ENCODE assay signal across 11 cellular contexts in the genomic region with DNA sequence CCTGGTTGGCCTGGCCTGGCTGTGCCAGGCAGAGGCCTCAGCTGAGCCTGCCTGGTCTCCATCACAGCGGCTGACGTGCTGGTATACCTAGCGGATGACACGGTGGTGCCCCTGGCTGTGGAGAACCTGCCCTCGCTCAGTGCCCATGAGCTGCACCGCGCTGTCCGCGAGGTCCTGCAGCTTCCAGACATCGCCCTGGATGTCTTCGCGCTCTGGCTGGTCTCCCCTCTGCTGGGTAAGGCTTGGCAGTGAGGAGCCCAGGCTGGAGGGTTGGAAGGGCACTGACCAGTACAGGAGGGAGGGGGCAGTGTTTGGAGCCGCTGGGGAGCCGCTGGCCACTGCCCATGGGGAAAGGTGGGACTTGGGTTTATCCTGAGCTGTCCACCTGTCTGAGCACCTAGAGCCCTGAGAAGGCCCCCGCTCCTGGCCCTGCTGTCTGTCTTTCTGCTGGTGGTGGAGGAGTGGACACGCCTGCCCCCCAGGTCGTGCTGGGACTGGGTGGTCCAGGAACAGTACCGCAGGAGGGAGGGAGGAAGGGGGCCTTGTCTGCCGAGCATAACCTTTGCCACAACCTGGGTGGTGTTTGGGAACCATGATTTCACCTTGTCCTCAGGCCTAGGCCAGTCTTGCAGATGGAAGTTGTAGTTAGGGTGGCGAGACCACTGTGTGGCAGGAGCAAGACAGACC. TPM values are rescaled to one million over a fixed set of nuclear protein-coding genes. Genes with fewer than 3 reads are reported as not detected.
DNase-seq lines count a peak whose midpoint lies in the region; ATAC-seq and TF ChIP-seq lines count a peak whose summit lies in the region.
"Had no signal": no experiment of that assay in that cellular context is flagged by ENCODE, and none has a peak within 500 bp of the region (broad histone marks: within the 10 kb centered on the region; RNA-seq: fewer than 3 reads in every experiment).

No MANE protein-coding gene starts in this region.

- peak overlapping the region; percentile 81 for H3K56ac ChIP-seq in mesendoderm (ENCODE audit: low read length)

- H3K27ac ChIP-seq in body of pancreas (peak overlapping the region; percentile 25 to 83 (median 67)), mesendoderm (ENCODE audit: low read depth, low read length) (no peak overlapping the region), upper lobe of left lung (peak overlapping the region; percentile 75 to 98 (median 88))

- WGBS in body of pancreas, 2 donors, result 88 to 90% methylated on average over 8 to 20 of the region's 20 CpGs
- no CpG with 5 or more reads among the region's 20 CpGs for WGBS in mesendoderm (ENCODE audit: extremely low coverage, insufficient coverage, low lambda C conversion rate)
- WGBS in upper lobe of left lung, 2 donors, result 83 to 88% methylated on average over 1 to 19 of the region's 20 CpGs

- DNase-seq in activated naive CD8-positive, alpha-beta T cell treated with anti-CD3 and anti-CD28 coated beads, Interleukin-2, amount 50 U/mL, for 24 hours, result no peak
- peak in 1 of 4 donors; percentile 22 for DNase-seq in body of pancreas
- DNase-seq in mesendoderm, result no peak
- DNase-seq in upper lobe of left lung, result peak in 1 of 2 donors; percentile 75
- no peak for DNase-seq in NCI-H446 treated with DMSO at 0.1 percent for 48 hours (lab: John Stamatoyannopoulos, UW)
- DNase-seq in SHP77 treated with DMSO at 0.1 percent for 48 hours (lab: John Stamatoyannopoulos, UW), result no peak
- DNase-seq in occipital lobe (lab: John Stamatoyannopoulos, UW), result no peak
- DNase-seq: cerebellar nuclear complex; NCI-H748 treated with DMSO at 0.1 percent for 48 hours; stimulated activated CD4-positive, alpha-beta T cell treated with anti-CD3 and anti-CD28 coated beads, Interleukin-12 subunit alpha, Interleukin-12 subunit beta, amount 100 ng/mL, for 4 hours had no signal

- H3K27me3 Mint-ChIP-seq in activated naive CD8-positive, alpha-beta T cell, result no peaks in the 10 kb centered on the region
- H3K27me3 Mint-ChIP-seq in activated naive CD8-positive, alpha-beta T cell treated with anti-CD3 and anti-CD28 coated beads, Interleukin-2, amount 50 U/mL, for 24 hours, result no peaks in the 10 kb centered on the region

- TF ChIP-seq POLR2A in body of pancreas (IDR thresholded peaks at IDR 0.05), result no peak
- no peak for TF ChIP-seq POLR2A in upper lobe of left lung (IDR thresholded peaks at IDR 0.05)

- H3K36me3 ChIP-seq in body of pancreas (replicated peaks in 1 of 2; ENCODE audit: insufficient read depth in 1 of 2, low read depth in 2 of 2) (no peaks in the 10 kb centered on the region), mesendoderm (ENCODE audit: control insufficient read depth, insufficient read depth, low read length) (no peaks in the 10 kb centered on the region), upper lobe of left lung (peaks cover 0 to 44% (median 23%) of the 10 kb centered on the region in 4 donors)

- TF ChIP-seq CTCF in body of pancreas (IDR thresholded peaks at IDR 0.05) (no peak), upper lobe of left lung (IDR thresholded peaks at IDR 0.05) (no peak)

- no peak overlapping the region for H4K8ac ChIP-seq in mesendoderm (ENCODE audit: low read depth, low read length)

- H4K5ac ChIP-seq in mesendoderm (ENCODE audit: low read length), result no peak overlapping the region

- no peak overlapping the region for H3K23ac ChIP-seq in mesendoderm (ENCODE audit: low read length)

- no peaks in the 10 kb centered on the region for H3K9me3 Mint-ChIP-seq in activated naive CD8-positive, alpha-beta T cell (ENCODE audit: low read depth)
- no peaks in the 10 kb centered on the region for H3K9me3 Mint-ChIP-seq in activated naive CD8-positive, alpha-beta T cell treated with anti-CD3 and anti-CD28 coated beads, Interleukin-2, amount 50 U/mL, for 24 hours

- H3K9me3 ChIP-seq in body of pancreas (no peaks in the 10 kb centered on the region), upper lobe of left lung (no peaks in the 10 kb centered on the region)

- H3K9ac ChIP-seq in mesendoderm (ENCODE audit: low read length), result peak overlapping the region; percentile 15

- H3K27ac Mint-ChIP-seq in activated naive CD8-positive, alpha-beta T cell, result no peak overlapping the region
- no peak overlapping the region for H3K27ac Mint-ChIP-seq in activated naive CD8-positive, alpha-beta T cell treated with anti-CD3 and anti-CD28 coated beads, Interleukin-2, amount 50 U/mL, for 24 hours

- H3K4me1 ChIP-seq in body of pancreas (peaks cover 71% of the 10 kb centered on the region), mesendoderm (ENCODE audit: control insufficient read depth, low read depth, low read length) (peaks cover 8% of the 10 kb centered on the region), upper lobe of left lung (peaks cover 68 to 81% (median 69%) of the 10 kb centered on the region in 4 donors)

- H3K79me1 ChIP-seq in mesendoderm (ENCODE audit: low read length), result peaks cover 9% of the 10 kb centered on the region

- peaks cover 2% of the 10 kb centered on the region for H3K36me3 Mint-ChIP-seq in activated naive CD8-positive, alpha-beta T cell
- peaks cover 5% of the 10 kb centered on the region for H3K36me3 Mint-ChIP-seq in activated naive CD8-positive, alpha-beta T cell treated with anti-CD3 and anti-CD28 coated beads, Interleukin-2, amount 50 U/mL, for 24 hours (ENCODE audit: low read depth)

- no peak overlapping the region for H2BK15ac ChIP-seq in mesendoderm (replicated peaks; ENCODE audit: low read depth)

- H3K4me3 ChIP-seq in body of pancreas (no peak overlapping the region), mesendoderm (ENCODE audit: low read length) (no peak overlapping the region), upper lobe of left lung (peak overlapping the region in 1 of 4 donors; percentile 26)

- H3K18ac ChIP-seq in mesendoderm (ENCODE audit: low read length), result no peak overlapping the region

- no peak for ATAC-seq in activated naive CD8-positive, alpha-beta T cell treated with anti-CD3 and anti-CD28 coated beads, Interleukin-2, amount 50 U/mL, for 24 hours
- ATAC-seq in body of pancreas (no peak), upper lobe of left lung (ENCODE audit: low FRiP score in 2 of 2) (no peak)

- no peak overlapping the region for H2BK5ac ChIP-seq in mesendoderm (ENCODE audit: low read length)

- H3K27me3 ChIP-seq in body of pancreas (no peaks in the 10 kb centered on the region), mesendoderm (ENCODE audit: insufficient read depth, low read length, poor library complexity) (no peaks in the 10 kb centered on the region), upper lobe of left lung (no peaks in the 10 kb centered on the region)

- no peak for TF ChIP-seq EP300 in upper lobe of left lung (IDR thresholded peaks at IDR 0.05)

- peaks cover 43% of the 10 kb centered on the region for H3K4me1 Mint-ChIP-seq in activated naive CD8-positive, alpha-beta T cell (ENCODE audit: low read depth)
- H3K4me1 Mint-ChIP-seq in activated naive CD8-positive, alpha-beta T cell treated with anti-CD3 and anti-CD28 coated beads, Interleukin-2, amount 50 U/mL, for 24 hours, result peaks cover 49% of the 10 kb centered on the region

- no peak overlapping the region for H2AK5ac ChIP-seq in mesendoderm (ENCODE audit: low read length)

- peak overlapping the region; percentile 93 for H3K4me3 Mint-ChIP-seq in activated naive CD8-positive, alpha-beta T cell
- H3K4me3 Mint-ChIP-seq in activated naive CD8-positive, alpha-beta T cell treated with anti-CD3 and anti-CD28 coated beads, Interleukin-2, amount 50 U/mL, for 24 hours, result no peak overlapping the region

- H2BK120ac ChIP-seq in mesendoderm (ENCODE audit: low read depth, low read length), result no peak overlapping the region

- no peaks in the 10 kb centered on the region for H3K79me2 ChIP-seq in mesendoderm (ENCODE audit: control insufficient read depth, insufficient read depth, low read length)

- intact Hi-C loops in body of pancreas (cut with DNase I), result no loop called here

- no peak overlapping the region for H3K4ac ChIP-seq in mesendoderm (ENCODE audit: low read depth, low read length)

- no peak overlapping the region for H3K4me2 ChIP-seq in mesendoderm (ENCODE audit: low read length)

RNA-seq across cellular contexts. Expression of a gene that starts 3.0 kb away (rescaled TPM):
- total RNA-seq in body of pancreas, result 10 to 100 TPM; 20.0 to 46.8 TPM
- 10.9 TPM for polyA plus RNA-seq in mesendoderm (2013, experiment 1 of 2)
- polyA plus RNA-seq in mesendoderm (2013, experiment 2 of 2), result 10.4 TPM
- 10 to 100 TPM; 31.4 to 77.5 (median 45.8) TPM for total RNA-seq in upper lobe of left lung
- total RNA-seq in occipital lobe, result 9.2 TPM

RNA-seq across cellular contexts. Expression of a gene that starts 7.0 kb away (rescaled TPM):
- 10 to 100 TPM; 52.4 to 67.2 TPM for total RNA-seq in body of pancreas
- polyA plus RNA-seq in mesendoderm (2013, experiment 1 of 2), result 0.95 TPM
- polyA plus RNA-seq in mesendoderm (2013, experiment 2 of 2), result 0.76 TPM
- total RNA-seq in upper lobe of left lung, result 10 to 100 TPM in 4 of 6 donors, 1 to 10 TPM in 2; 5.5 to 40.8 (median 19.4) TPM
- 0.31 TPM for total RNA-seq in occipital lobe

RNA-seq across cellular contexts. Expression of a gene that starts 33.2 kb away (rescaled TPM):
- 100 to 1,000 TPM; 376 to 539 TPM for total RNA-seq in body of pancreas
- polyA plus RNA-seq in mesendoderm (2013, experiment 1 of 2), result 3.7 TPM
- polyA plus RNA-seq in mesendoderm (2013, experiment 2 of 2), result 4.5 TPM
- 1,000 to 10,000 TPM in 3 of 6 donors, 100 to 1,000 TPM in 3; 245 to 3,084 (median 1,019) TPM for total RNA-seq in upper lobe of left lung
- total RNA-seq in occipital lobe, result 3.6 TPM

RNA-seq across cellular contexts. Expression of a gene that starts 34.9 kb away (rescaled TPM):
- not detected for total RNA-seq in body of pancreas
- polyA plus RNA-seq in mesendoderm (2013, experiment 1 of 2), result 0.13 TPM
- 0.13 TPM for polyA plus RNA-seq in mesendoderm (2013, experiment 2 of 2)
- total RNA-seq in upper lobe of left lung, result under 1 TPM in 4 of 6 donors, not detected in 2; 0.15 to 0.51 (median 0.35) TPM
- total RNA-seq in occipital lobe, result 4.5 TPM

RNA-seq across cellular contexts. Expression of a gene that starts 55.8 kb away (rescaled TPM):
- total RNA-seq in body of pancreas, result 10 to 100 TPM; 18.1 to 30.1 TPM
- polyA plus RNA-seq in mesendoderm (2013, experiment 1 of 2), result 57.1 TPM
- polyA plus RNA-seq in mesendoderm (2013, experiment 2 of 2), result 57.4 TPM
- total RNA-seq in upper lobe of left lung, result 10 to 100 TPM; 32.1 to 68.1 (median 54.7) TPM
- 21.7 TPM for total RNA-seq in occipital lobe

Comparison
In these comparisons a context has a peak if more than half of its experiments do, and no peak if none do; other contexts are left out.
1. RNA of a gene that starts 33.2 kb away (total RNA-seq): 245 to 3,084 TPM in upper lobe of left lung and 376 to 539 TPM in body of pancreas; 3.6 TPM in occipital lobe (single experiment); every median in the first group is over 10 times any median in the second.